22 cellular contexts compared by ENCODE assay signal in genomic region chr13:32849369-32849768, GRCh38.
"Had no signal": no experiment of that assay in that cellular context is flagged by ENCODE, and none has a peak within 500 bp of the region (broad histone marks: within the 10 kb centered on the region; RNA-seq: fewer than 3 reads in every experiment).

No MANE protein-coding gene starts in this region.

- H3K4me1 ChIP-seq: colonic mucosa, parathyroid adenoma, sigmoid colon had no signal

- H3K27me3 ChIP-seq: cardiac muscle cell, colonic mucosa, gastrocnemius medialis, neural progenitor cell, sigmoid colon, testis, tibial nerve had no signal

- H3K27ac ChIP-seq: cardiac muscle cell, colonic mucosa, gastrocnemius medialis, neural progenitor cell, parathyroid adenoma, sigmoid colon, skin epidermis, testis, tibial nerve had no signal

- H3K36me3 Mint-ChIP-seq: immature natural killer cell; neural progenitor cell; stimulated activated naive B cell treated with anti-CD40 and anti-IgM and Interleukin-4, amounts not matched to agents 10 μg/mL and 1 μg/mL and 100 μg/mL, for 72 hours had no signal

- H3K27ac Mint-ChIP-seq: immature natural killer cell; naive thymus-derived CD4-positive, alpha-beta T cell; neural progenitor cell; stimulated activated naive B cell treated with anti-CD40 and anti-IgM and Interleukin-4, amounts not matched to agents 10 μg/mL and 1 μg/mL and 100 μg/mL, for 72 hours had no signal

- H3K36me3 ChIP-seq: cardiac muscle cell, colonic mucosa, gastrocnemius medialis, neural progenitor cell, prostate gland, sigmoid colon, tibial nerve had no signal

- H3K4me3 Mint-ChIP-seq: immature natural killer cell; naive thymus-derived CD4-positive, alpha-beta T cell; neural progenitor cell; stimulated activated naive B cell treated with anti-CD40 and anti-IgM and Interleukin-4, amounts not matched to agents 10 μg/mL and 1 μg/mL and 100 μg/mL, for 72 hours; stimulated activated naive CD8-positive, alpha-beta T cell treated with anti-CD3 and anti-CD28 coated beads, Interleukin-15, amount 100 ng/mL, for 72 hours had no signal

- H3K9me3 Mint-ChIP-seq: immature natural killer cell had no signal

- H3K4me3 ChIP-seq: cardiac muscle cell, colonic mucosa, gastrocnemius medialis, neural progenitor cell, prostate gland, sigmoid colon, skin epidermis, testis, tibial nerve had no signal

- DNase-seq: colonic mucosa; dermis blood vessel endothelial cell; effector CD4-positive, alpha-beta T cell; gastrocnemius medialis; immature natural killer cell; mesendoderm; naive thymus-derived CD4-positive, alpha-beta T cell; nucleus accumbens; sigmoid colon; stimulated activated CD4-positive, alpha-beta T cell treated with anti-CD3 and anti-CD28 coated beads, Interleukin-2, amount 100 ng/mL, for 24 hours; stimulated activated CD4-positive, alpha-beta T cell treated with anti-CD3 and anti-CD28 coated beads, Interleukin-4, amount 100 ng/mL, for 4 hours; stimulated activated naive B cell treated with anti-CD40 and anti-IgM and Interleukin-4, amounts not matched to agents 10 μg/mL and 1 μg/mL and 100 μg/mL, for 72 hours; stimulated activated naive CD8-positive, alpha-beta T cell treated with anti-CD3 and anti-CD28 coated beads, Interleukin-15, amount 100 ng/mL, for 72 hours; testis had no signal

- ATAC-seq: esophagus mucosa; gastrocnemius medialis; naive thymus-derived CD4-positive, alpha-beta T cell; stimulated activated naive B cell treated with anti-CD40 and anti-IgM and Interleukin-4, amounts not matched to agents 10 μg/mL and 1 μg/mL and 100 μg/mL, for 72 hours; stimulated activated naive CD8-positive, alpha-beta T cell treated with anti-CD3 and anti-CD28 coated beads, Interleukin-15, amount 100 ng/mL, for 72 hours had no signal

- FAIRE-seq: keratinocyte had no signal

- H3K4me1 Mint-ChIP-seq: immature natural killer cell had no signal

- H3K9me3 ChIP-seq: colonic mucosa, gastrocnemius medialis, prostate gland, sigmoid colon, testis, tibial nerve had no signal
